8 cellular contexts compared by ENCODE assay signal in the genomic region with DNA sequence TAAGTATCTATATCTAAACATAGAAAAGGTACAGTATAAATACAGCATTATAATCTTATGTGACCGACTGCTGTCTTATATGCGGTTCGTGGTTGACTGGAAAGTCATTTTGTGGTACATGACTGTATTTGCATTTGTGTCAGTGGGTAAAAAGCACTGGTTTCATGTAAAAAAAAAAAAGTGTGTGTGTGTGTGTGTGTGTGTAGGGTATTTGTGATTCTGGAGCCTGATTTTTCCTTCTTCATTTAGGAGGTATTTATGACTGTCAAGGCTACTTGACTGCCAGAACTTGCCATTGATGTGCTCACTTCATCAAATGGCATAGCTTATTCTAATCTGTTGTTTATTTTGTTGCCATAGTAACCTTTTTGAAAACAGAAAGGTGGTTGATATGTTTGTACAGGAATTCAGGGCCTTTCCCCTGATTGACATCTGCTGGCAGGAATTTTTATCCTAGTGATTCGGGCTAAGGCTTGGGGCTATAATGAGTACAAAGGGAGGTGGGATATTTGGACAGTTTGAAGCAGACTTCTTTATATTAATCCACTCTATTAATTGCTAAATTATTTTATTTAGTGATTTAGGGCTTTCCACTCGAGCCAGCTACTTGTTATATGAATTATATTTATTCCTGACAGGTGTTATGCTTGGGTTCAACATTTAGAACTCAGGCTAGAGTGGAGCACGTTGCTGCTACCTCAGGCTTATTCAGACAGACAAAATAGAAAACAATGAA.
DNase-seq lines count a peak whose midpoint lies in the region; ATAC-seq and TF ChIP-seq lines count a peak whose summit lies in the region.

No MANE protein-coding gene starts in this region.

- H3K27ac ChIP-seq in coronary artery: no peak overlapping the region

- ATAC-seq in HG02623 (IDR thresholded peaks at IDR 0.05; ENCODE audit: unreplicated experiment): peak; percentile 67

- peak overlapping the region; percentile 77 for H3K27ac Mint-ChIP-seq in activated CD4-positive, alpha-beta T cell treated with anti-CD3 and anti-CD28 coated beads, Interleukin-2, amount 10 ng/mL, durations not matched to agents 24 days and 14 days
- H3K27ac Mint-ChIP-seq in activated T-helper 2 cell treated with anti-CD3 and anti-CD28 coated beads, Interferon-gamma antibody, Interleukin-2, Interleukin-4, amounts not matched to agents 10 μg/mL and 5 μg/mL and 100 μg/mL, durations not matched to agents 14 hours and 24 hours and 36 hours: peak overlapping the region; percentile 66

- H3K27me3 Mint-ChIP-seq in activated CD4-positive, alpha-beta T cell treated with anti-CD3 and anti-CD28 coated beads, Interleukin-2, amount 10 ng/mL, durations not matched to agents 24 days and 14 days: no peaks in the 10 kb centered on the region
- no peaks in the 10 kb centered on the region for H3K27me3 Mint-ChIP-seq in activated T-helper 2 cell treated with anti-CD3 and anti-CD28 coated beads, Interferon-gamma antibody, Interleukin-2, Interleukin-4, amounts not matched to agents 10 μg/mL and 5 μg/mL and 100 μg/mL, durations not matched to agents 14 hours and 24 hours and 36 hours (ENCODE audit: low read depth)

- intact Hi-C loops in activated CD4-positive, alpha-beta T cell treated with anti-CD3 and anti-CD28 coated beads, Interleukin-2, amount 10 ng/mL, durations not matched to agents 24 days and 14 days (cut with micrococcal nuclease): loop anchor here (2.0 to 5.0 kb wide), 2 partner anchors 31 to 61 kb away; partner anchors contain the start of gene AKAP13
- intact Hi-C loops in activated T-helper 2 cell treated with anti-CD3 and anti-CD28 coated beads, Interferon-gamma antibody, Interleukin-2, Interleukin-4, amounts not matched to agents 10 μg/mL and 5 μg/mL and 100 μg/mL, durations not matched to agents 14 hours and 24 hours and 36 hours (cut with micrococcal nuclease): loop anchor here (2.0 kb wide), 1 partner anchor 31 kb away; no protein-coding TSS in a partner anchor

- H3K9me3 Mint-ChIP-seq in activated CD4-positive, alpha-beta T cell treated with anti-CD3 and anti-CD28 coated beads, Interleukin-2, amount 10 ng/mL, durations not matched to agents 24 days and 14 days: peaks cover 12% of the 10 kb centered on the region
- peaks cover 18% of the 10 kb centered on the region for H3K9me3 Mint-ChIP-seq in activated T-helper 2 cell treated with anti-CD3 and anti-CD28 coated beads, Interferon-gamma antibody, Interleukin-2, Interleukin-4, amounts not matched to agents 10 μg/mL and 5 μg/mL and 100 μg/mL, durations not matched to agents 14 hours and 24 hours and 36 hours

- H3K4me3 ChIP-seq in coronary artery: no peak overlapping the region

- peaks cover 28% of the 10 kb centered on the region for H3K4me1 Mint-ChIP-seq in activated CD4-positive, alpha-beta T cell treated with anti-CD3 and anti-CD28 coated beads, Interleukin-2, amount 10 ng/mL, durations not matched to agents 24 days and 14 days
- H3K4me1 Mint-ChIP-seq in activated T-helper 2 cell treated with anti-CD3 and anti-CD28 coated beads, Interferon-gamma antibody, Interleukin-2, Interleukin-4, amounts not matched to agents 10 μg/mL and 5 μg/mL and 100 μg/mL, durations not matched to agents 14 hours and 24 hours and 36 hours (ENCODE audit: low read depth): peaks cover 41% of the 10 kb centered on the region

- TF ChIP-seq CTCF in coronary artery (IDR thresholded peaks at IDR 0.05): no peak

- DNase-seq in activated CD4-positive, alpha-beta T cell treated with anti-CD3 and anti-CD28 coated beads, Interleukin-2, amount 10 ng/mL, durations not matched to agents 24 days and 14 days: peak; percentile 73
- DNase-seq in activated CD4-positive, alpha-beta T cell treated with anti-CD3 and anti-CD28 coated beads, Interleukin-2, amount 50 U/mL, for 48 hours: no peak
- DNase-seq in NCI-H1048 (lab: John Stamatoyannopoulos, UW) (peak; percentile 39), islet precursor cell (peak; percentile 67), SK-N-DZ (ENCODE audit: low spot score) (no peak), coronary artery (ENCODE audit: low spot score) (no peak)
- no peak for DNase-seq in activated T-helper 2 cell treated with anti-CD3 and anti-CD28 coated beads, Interferon-gamma antibody, Interleukin-2, Interleukin-4, amounts not matched to agents 10 μg/mL and 5 μg/mL and 100 μg/mL, durations not matched to agents 14 hours and 24 hours and 36 hours (ENCODE audit: low spot score)

- H3K36me3 Mint-ChIP-seq in activated CD4-positive, alpha-beta T cell treated with anti-CD3 and anti-CD28 coated beads, Interleukin-2, amount 10 ng/mL, durations not matched to agents 24 days and 14 days (ENCODE audit: low read depth): peaks cover 8% of the 10 kb centered on the region
- H3K36me3 Mint-ChIP-seq in activated T-helper 2 cell treated with anti-CD3 and anti-CD28 coated beads, Interferon-gamma antibody, Interleukin-2, Interleukin-4, amounts not matched to agents 10 μg/mL and 5 μg/mL and 100 μg/mL, durations not matched to agents 14 hours and 24 hours and 36 hours (ENCODE audit: low read depth): peaks cover 17% of the 10 kb centered on the region

- H3K4me3 Mint-ChIP-seq in activated CD4-positive, alpha-beta T cell treated with anti-CD3 and anti-CD28 coated beads, Interleukin-2, amount 10 ng/mL, durations not matched to agents 24 days and 14 days: no peak overlapping the region
- no peak overlapping the region for H3K4me3 Mint-ChIP-seq in activated T-helper 2 cell treated with anti-CD3 and anti-CD28 coated beads, Interferon-gamma antibody, Interleukin-2, Interleukin-4, amounts not matched to agents 10 μg/mL and 5 μg/mL and 100 μg/mL, durations not matched to agents 14 hours and 24 hours and 36 hours (ENCODE audit: low read depth)

Comparison
In these comparisons a context has a peak if more than half of its experiments do, and no peak if none do; other contexts are left out.
1. DNase-seq: peak in activated CD4-positive, alpha-beta T cell treated with anti-CD3 and anti-CD28 coated beads, Interleukin-2, amount 10 ng/mL, durations not matched to agents 24 days and 14 days (single experiment), NCI-H1048 (single experiment) and islet precursor cell (single experiment); none in activated CD4-positive, alpha-beta T cell treated with anti-CD3 and anti-CD28 coated beads, Interleukin-2, amount 50 U/mL, for 48 hours (0 of 2), activated T-helper 2 cell treated with anti-CD3 and anti-CD28 coated beads, Interferon-gamma antibody, Interleukin-2, Interleukin-4, amounts not matched to agents 10 μg/mL and 5 μg/mL and 100 μg/mL, durations not matched to agents 14 hours and 24 hours and 36 hours (single experiment), SK-N-DZ (single experiment) and coronary artery (single experiment).